ENCODE assay signal across 8 cellular contexts in genomic region chr6:125957391-125957693, GRCh38. TPM values are rescaled to one million over a fixed set of nuclear protein-coding genes. Genes with fewer than 3 reads are reported as not detected.
DNase-seq lines count a peak whose midpoint lies in the region; ATAC-seq and TF ChIP-seq lines count a peak whose summit lies in the region.

No MANE protein-coding gene starts in this region.

- whole genome bisulfite sequencing in heart right ventricle, 2 donors, result 5 to 7% methylated on average over 3 of the region's 3 CpGs
- 0 to 1% methylated on average over 3 of the region's 3 CpGs for WGBS in aorta, 2 donors

- DNase-seq in heart right ventricle, result no peak
- no peak for DNase-seq in left cardiac atrium
- DNase-seq in aorta, result no peak
- DNase-seq in activated effector memory CD4-positive, alpha-beta T cell treated with Interleukin-2 at 50 U/mL for 16 hours, result no peak
- no peak for DNase-seq in KBM-7

- H3K27me3 ChIP-seq in heart right ventricle (no peaks in the 10 kb centered on the region), mononuclear cell (ENCODE audit: insufficient read depth, low read length) (no peaks in the 10 kb centered on the region), aorta (ENCODE audit: control insufficient read depth in 1 of 2, insufficient read depth in 2 of 2, low read length in 1 of 2) (no peaks in the 10 kb centered on the region)

- intact Hi-C loops in heart right ventricle (cut with DNase I) (loop anchor here in 8 of 10 donors (2.0 to 10.0 kb wide), 12 partner anchors 40 to 655 kb away; partner anchors contain the start of genes NCOA7 (in 3 of the 8) and HDDC2 (in 2 of the 8)), left cardiac atrium (cut with DNase I) (loop anchor here (2.0 to 10.0 kb wide), 2 partner anchors 173 to 177 kb away; no protein-coding TSS in a partner anchor), aorta (cut with DNase I) (loop anchor here (2.0 to 5.0 kb wide), 5 partner anchors 40 to 645 kb away; no protein-coding TSS in a partner anchor)

- TF ChIP-seq CTCF in heart right ventricle (IDR thresholded peaks at IDR 0.05), result no peak

- H3K4me1 ChIP-seq in heart right ventricle (peaks cover 0 to 30% (median 24%) of the 10 kb centered on the region in 9 donors), mononuclear cell (ENCODE audit: insufficient read depth, low read length) (peaks cover 33% of the 10 kb centered on the region), aorta (ENCODE audit: control insufficient read depth in 1 of 2, insufficient read depth in 2 of 2, low read length in 2 of 2) (peaks cover 3 to 7% of the 10 kb centered on the region in 2 donors)

- ATAC-seq in heart right ventricle, result no peak
- ATAC-seq in left cardiac atrium, result no peak
- no peak for ATAC-seq in aorta (ENCODE audit: low FRiP score)
- no peak for ATAC-seq in HG02588 (IDR thresholded peaks at IDR 0.05; ENCODE audit: unreplicated experiment)

- H3K4me3 ChIP-seq in heart right ventricle (peak overlapping the region; percentile 70 to 100 (median 84)), mononuclear cell (ENCODE audit: low read length) (peak overlapping the region; percentile 88), aorta (ENCODE audit: low read length in 2 of 2) (peak overlapping the region; percentile 69 to 84)

- H3K27ac ChIP-seq in heart right ventricle, result peak overlapping the region in 9 of 10 donors; percentile 89 to 97 (median 95)
- H3K27ac ChIP-seq in cingulate gyrus (ENCODE audit: low read depth, low read length), result peak overlapping the region; percentile 99
- H3K27ac ChIP-seq in aorta (ENCODE audit: low read depth in 1 of 2, low read length in 2 of 2), result no peak overlapping the region

- in situ Hi-C loops in KBM-7 (cut with MboI; ENCODE audit: low pct_unique_long_range_greater_than_20kb, low sequenced_read_pairs), result no loop called here

- H3K9me3 ChIP-seq in heart right ventricle, result no peaks in the 10 kb centered on the region
- no peaks in the 10 kb centered on the region for H3K9me3 ChIP-seq in mononuclear cell (ENCODE audit: low read depth, low read length)
- H3K9me3 ChIP-seq in aorta (ENCODE audit: control insufficient read depth, low read length), result no peaks in the 10 kb centered on the region

- H3K36me3 ChIP-seq in heart right ventricle (peaks cover 0 to 8% (median 0%) of the 10 kb centered on the region in 9 donors), aorta (ENCODE audit: control insufficient read depth in 1 of 2, insufficient read depth in 2 of 2, low read length in 1 of 2) (no peaks in the 10 kb centered on the region)

RNA-seq across cellular contexts. Expression of gene HINT3, which starts 0.8 kb away (rescaled TPM):
- total RNA-seq in heart right ventricle, result 10 to 100 TPM; 29.8 to 41.6 (median 33.8) TPM
- 10 to 100 TPM in 1 of 2 donors, 1 to 10 TPM in 1; 6.2 to 11.7 TPM for polyA plus RNA-seq in heart right ventricle
- total RNA-seq in left cardiac atrium, result 10 to 100 TPM; 22.1 to 27.5 TPM
- 22.5 TPM for total RNA-seq in mononuclear cell
- 10 to 100 TPM; 16.2 to 20.1 TPM for total RNA-seq in aorta
- 10 to 100 TPM; 15.6 to 37.4 TPM for polyA plus RNA-seq in aorta

RNA-seq across cellular contexts. Expression of gene TRMT11, which starts 29.0 kb away (rescaled TPM):
- total RNA-seq in heart right ventricle (10 to 100 TPM in 9 of 10 donors, 1 to 10 TPM in 1; 9.8 to 15.8 (median 11.0) TPM), left cardiac atrium (10 to 100 TPM in 1 of 2 donors, 1 to 10 TPM in 1; 7.9 to 14.8 TPM), mononuclear cell (35.2 TPM), aorta (10 to 100 TPM; 30.4 to 34.3 TPM)
- polyA plus RNA-seq in heart right ventricle (10 to 100 TPM in 1 of 2 donors, 1 to 10 TPM in 1; 7.2 to 13.2 TPM), aorta (10 to 100 TPM; 13.9 to 23.0 TPM)

Comparison
In these comparisons a context has a peak if more than half of its experiments do, and no peak if none do; other contexts are left out.
1. H3K27ac ChIP-seq: peak in heart right ventricle (9 of 10) and cingulate gyrus (single experiment); none in aorta (0 of 2).
2. Peak in every context shown above with its lines, with median percentiles within 50 percentile points of each other: H3K4me3 ChIP-seq.